27 cellular contexts compared by ENCODE assay signal in the genomic region with DNA sequence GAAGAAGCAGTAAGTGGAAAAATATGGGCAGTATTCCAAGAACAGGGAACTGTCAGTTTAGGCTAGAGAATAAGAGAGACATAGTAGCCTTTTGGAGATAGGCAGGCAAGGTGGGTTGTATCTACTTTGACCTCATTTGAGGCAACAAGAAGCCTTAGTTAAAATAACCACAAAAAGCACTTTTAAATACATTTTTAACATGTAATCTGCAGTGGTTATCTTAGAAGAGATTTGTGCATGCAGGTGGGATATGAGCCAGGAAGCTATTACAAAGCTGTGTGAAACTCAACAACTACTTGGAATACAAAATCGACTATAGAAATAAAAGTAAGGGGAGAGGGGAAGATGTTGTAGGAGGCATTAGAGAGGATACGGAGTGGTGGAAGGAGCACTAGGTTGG.
"Had no signal": no experiment of that assay in that cellular context is flagged by ENCODE, and none has a peak within 500 bp of the region (broad histone marks: within the 10 kb centered on the region; RNA-seq: fewer than 3 reads in every experiment).

No MANE protein-coding gene starts in this region.

- H3K9ac ChIP-seq: KMS-11, SK-N-SH had no signal

- H3K36me3 ChIP-seq: MG63, SJSA1 had no signal

- H3K4me3 ChIP-seq: MG63, PC-9, SJSA1 had no signal

- H3K27ac ChIP-seq: KMS-11, PC-9, RWPE1, SJSA1 had no signal

- H3K4me2 ChIP-seq: KMS-11, PC-9, SK-N-SH had no signal

- H3K27me3 ChIP-seq: MG63, SJSA1 had no signal

- H3K9me3 ChIP-seq: MG63, SJSA1, SK-N-SH had no signal

- DNase-seq: Kasumi-1, MG63, NCI-H1048, NCI-H1105 treated with DMSO at 0.1 percent for 48 hours, NCI-H1436, NCI-H146, NCI-H1694, NCI-H187, NCI-H1930, NCI-H2081, NCI-H2171 treated with DMSO at 0.1 percent for 48 hours, NCI-H2227 treated with DMSO at 0.1 percent for 48 hours, NCI-H345, NCI-H446, NCI-H510A treated with DMSO at 0.1 percent for 48 hours, NCI-H524 treated with DMSO at 0.1 percent for 48 hours, NCI-H526 treated with DMSO at 0.1 percent for 48 hours, NCI-H774, PC-9, SHP77, SIG-M5, SK-N-SH, SW 1271, T-helper 1 cell had no signal

- H2AFZ ChIP-seq: PC-9 had no signal

- H3K4me1 ChIP-seq: SJSA1 had no signal
